In genomic region chrY:21091909-21092308, GRCh38 we compare ENCODE assay signal across 31 cellular contexts.
"Had no signal": no experiment of that assay in that cellular context is flagged by ENCODE, and none has a peak within 500 bp of the region (broad histone marks: within the 10 kb centered on the region; RNA-seq: fewer than 3 reads in every experiment).

No MANE protein-coding gene starts in this region.

- H3K4me3 Mint-ChIP-seq: activated CD4-positive, alpha-beta T cell treated with anti-CD3 and anti-CD28 coated beads for 36 hours; activated naive CD8-positive, alpha-beta T cell treated with anti-CD3 and anti-CD28 coated beads, Interleukin-2, amount 50 U/mL, for 24 hours; activated T-helper 1 cell treated with anti-CD3 and anti-CD28 coated beads, Interleukin-12 subunit alpha, Interleukin-12 subunit beta, Interleukin-2, Interleukin-4 antibody, amounts not matched to agents 30 ng/mL and 10 ng/mL and 1 ng/mL, durations not matched to agents 14 hours and 24 hours and 36 hours; natural killer cell; neural progenitor cell; stimulated activated memory B cell treated with anti-CD40 and anti-IgM and Interleukin-4, amounts not matched to agents 10 μg/mL and 1 μg/mL and 100 μg/mL, for 72 hours had no signal

- H3K27me3 Mint-ChIP-seq: activated CD4-positive, alpha-beta T cell treated with anti-CD3 and anti-CD28 coated beads for 36 hours; activated naive CD8-positive, alpha-beta T cell treated with anti-CD3 and anti-CD28 coated beads, Interleukin-2, amount 50 U/mL, for 24 hours; stimulated activated memory B cell treated with anti-CD40 and anti-IgM and Interleukin-4, amounts not matched to agents 10 μg/mL and 1 μg/mL and 100 μg/mL, for 72 hours had no signal

- H3K9me3 ChIP-seq: lower lobe of right lung, right atrium auricular region, suprapubic skin, tibial artery, upper lobe of right lung had no signal

- DNase-seq: activated CD4-positive, alpha-beta T cell treated with anti-CD3 and anti-CD28 coated beads for 36 hours; activated CD4-positive, alpha-beta T cell treated with anti-CD3 and anti-CD28 coated beads, Interleukin-2, amount 50 U/mL, for 4 hours; activated CD4-positive, CD25-positive, alpha-beta regulatory T cell; activated effector memory CD4-positive, alpha-beta T cell treated with anti-CD3 and anti-CD28 coated beads, Interleukin-2, amount 50 U/mL, for 16 hours; activated naive CD4-positive, alpha-beta T cell treated with anti-CD3 and anti-CD28 coated beads, Interleukin-2, amount 50 U/mL, for 16 hours; activated naive CD8-positive, alpha-beta T cell treated with anti-CD3 and anti-CD28 coated beads, Interleukin-2, amount 50 U/mL, for 24 hours; activated T-cell treated with anti-CD3 and anti-CD28 coated beads for 4 hours; amygdala; caudate nucleus; cortex of kidney; foreskin fibroblast; heart right ventricle; kidney glomerular epithelial cell; left lung; lower lobe of right lung; mesendoderm; natural killer cell; occipital lobe; stimulated activated CD4-positive, alpha-beta T cell treated with anti-CD3 and anti-CD28 coated beads, Interleukin-1b, Interleukin-23, amount 100 ng/mL, for 48 hours; stimulated activated CD4-positive, alpha-beta T cell treated with anti-CD3 and anti-CD28 coated beads, Interleukin-4, amount 100 ng/mL, for 4 hours; stimulated activated CD8-positive, alpha-beta memory T cell treated with anti-CD3 and anti-CD28 coated beads, Interleukin-4, amount 100 ng/mL, for 48 hours; T-helper 2 cell; tibial artery; upper lobe of right lung had no signal

- H3K4me1 Mint-ChIP-seq: activated CD4-positive, alpha-beta T cell treated with anti-CD3 and anti-CD28 coated beads for 36 hours; activated naive CD8-positive, alpha-beta T cell treated with anti-CD3 and anti-CD28 coated beads, Interleukin-2, amount 50 U/mL, for 24 hours; natural killer cell; neural progenitor cell; stimulated activated memory B cell treated with anti-CD40 and anti-IgM and Interleukin-4, amounts not matched to agents 10 μg/mL and 1 μg/mL and 100 μg/mL, for 72 hours had no signal

- H3K27me3 ChIP-seq: heart right ventricle, left lung, neural progenitor cell, right atrium auricular region, suprapubic skin, tibial artery, upper lobe of right lung had no signal

- H3K4me2 ChIP-seq: neural progenitor cell, smooth muscle cell had no signal

- ATAC-seq: activated CD4-positive, alpha-beta T cell treated with anti-CD3 and anti-CD28 coated beads for 36 hours; activated naive CD8-positive, alpha-beta T cell treated with anti-CD3 and anti-CD28 coated beads, Interleukin-2, amount 50 U/mL, for 24 hours; esophagus mucosa; heart right ventricle; left lung; lower lobe of right lung; natural killer cell; stimulated activated memory B cell treated with anti-CD40 and anti-IgM and Interleukin-4, amounts not matched to agents 10 μg/mL and 1 μg/mL and 100 μg/mL, for 72 hours; upper lobe of right lung had no signal

- H3K4me3 ChIP-seq: heart right ventricle, left lung, lower lobe of right lung, neural progenitor cell, right atrium auricular region, smooth muscle cell, suprapubic skin, tibial artery, upper lobe of right lung had no signal

- H3K9me3 Mint-ChIP-seq: natural killer cell, neural progenitor cell had no signal

- H3K9ac ChIP-seq: neural progenitor cell had no signal

- H2AFZ ChIP-seq: neural progenitor cell had no signal

- H3K4me1 ChIP-seq: heart right ventricle, left lung, lower lobe of right lung, neural progenitor cell, right atrium auricular region, suprapubic skin, tibial artery, upper lobe of right lung had no signal

- H3K27ac ChIP-seq: heart right ventricle, left lung, lower lobe of right lung, neural progenitor cell, right atrium auricular region, suprapubic skin, tibial artery, upper lobe of right lung had no signal

- H3K36me3 Mint-ChIP-seq: natural killer cell; neural progenitor cell; stimulated activated memory B cell treated with anti-CD40 and anti-IgM and Interleukin-4, amounts not matched to agents 10 μg/mL and 1 μg/mL and 100 μg/mL, for 72 hours had no signal

- H3K36me3 ChIP-seq: heart right ventricle, left lung, lower lobe of right lung, neural progenitor cell, right atrium auricular region, suprapubic skin, tibial artery, upper lobe of right lung had no signal

- H3K27ac Mint-ChIP-seq: activated CD4-positive, alpha-beta T cell treated with anti-CD3 and anti-CD28 coated beads for 36 hours; activated naive CD8-positive, alpha-beta T cell treated with anti-CD3 and anti-CD28 coated beads, Interleukin-2, amount 50 U/mL, for 24 hours; activated T-helper 1 cell treated with anti-CD3 and anti-CD28 coated beads, Interleukin-12 subunit alpha, Interleukin-12 subunit beta, Interleukin-2, Interleukin-4 antibody, amounts not matched to agents 30 ng/mL and 10 ng/mL and 1 ng/mL, durations not matched to agents 14 hours and 24 hours and 36 hours; natural killer cell; neural progenitor cell; stimulated activated memory B cell treated with anti-CD40 and anti-IgM and Interleukin-4, amounts not matched to agents 10 μg/mL and 1 μg/mL and 100 μg/mL, for 72 hours had no signal
